ENCODE assay signal across 17 cellular contexts in the genomic region with DNA sequence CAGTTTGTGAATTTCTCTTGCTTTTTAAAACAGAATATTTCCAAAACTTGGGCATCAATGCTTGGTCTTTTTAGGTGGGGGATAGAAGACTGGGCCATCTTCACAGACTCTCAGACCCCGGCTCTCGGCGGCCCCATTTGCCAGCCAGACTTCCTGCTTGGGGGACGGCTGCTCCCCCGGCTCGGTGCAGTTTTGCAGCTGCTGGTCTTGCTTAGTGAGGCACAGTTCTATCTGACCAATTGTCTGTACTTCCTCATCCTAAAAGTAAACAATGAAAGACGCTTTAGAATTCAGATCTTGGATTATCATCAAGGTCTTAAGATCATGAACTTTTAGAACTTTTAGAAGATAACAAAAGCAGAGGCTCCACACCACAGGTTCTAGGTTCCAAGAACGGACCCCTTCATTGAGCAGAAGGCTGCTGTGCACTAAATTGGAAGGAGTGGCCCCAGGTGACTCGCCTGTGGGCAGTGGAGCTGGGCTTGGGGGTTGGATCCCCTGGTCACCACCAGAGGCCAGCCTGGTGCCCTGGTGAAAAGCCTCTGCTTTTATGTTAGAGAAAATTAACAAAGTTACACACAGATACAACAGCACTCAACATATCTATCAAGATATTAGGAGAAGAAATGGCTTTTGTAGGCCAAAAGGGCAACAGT. TPM values are rescaled to one million over a fixed set of nuclear protein-coding genes. Genes with fewer than 3 reads are reported as not detected.
DNase-seq lines count a peak whose midpoint lies in the region; ATAC-seq and TF ChIP-seq lines count a peak whose summit lies in the region.
"Had no signal": no experiment of that assay in that cellular context is flagged by ENCODE, and none has a peak within 500 bp of the region (broad histone marks: within the 10 kb centered on the region; RNA-seq: fewer than 3 reads in every experiment).

No MANE protein-coding gene starts in this region.

- H3K27me3 ChIP-seq in BLaER1 treated with 17β-estradiol and CSF1 and Interleukin-3, amounts not matched to agents 10 nM and 100 nM, result no peaks in the 10 kb centered on the region
- no peaks in the 10 kb centered on the region for H3K27me3 ChIP-seq in WERI-Rb-1 (ENCODE audit: insufficient read depth, low read depth, severe bottlenecking)

- H3K27ac ChIP-seq in BLaER1 treated with 17β-estradiol and CSF1 and Interleukin-3, amounts not matched to agents 10 nM and 100 nM, result peak overlapping the region in 10 of 11 experiments; percentile 16 to 77 (median 64); a peak in 19 of 22 replicates
- no peak overlapping the region for H3K27ac ChIP-seq in WERI-Rb-1
- H3K27ac ChIP-seq: HL-60, SK-N-MC had no signal

- H3K4me3 Mint-ChIP-seq in memory B cell, result peak overlapping the region; percentile 24
- H3K4me3 Mint-ChIP-seq: H9 had no signal

- peak overlapping the region; percentile 6 to 67 (median 46); a peak in 20 of 22 replicates for H3K9ac ChIP-seq in BLaER1 treated with 17β-estradiol and CSF1 and Interleukin-3, amounts not matched to agents 10 nM and 100 nM

- no peaks in the 10 kb centered on the region for H3K9me3 ChIP-seq in BLaER1 treated with 17β-estradiol and CSF1 and Interleukin-3, amounts not matched to agents 10 nM and 100 nM (replicated peaks in 1 of 11)
- H3K9me3 ChIP-seq in WERI-Rb-1 (ENCODE audit: severe bottlenecking), result no peaks in the 10 kb centered on the region

- TF ChIP-seq CTCF in WERI-Rb-1 (IDR thresholded peaks at IDR 0.05; ENCODE audit: low read depth, low read length), result 0 out of 2 replicates have a peak, but pooled peaks have one; percentile 16

- peak overlapping the region; percentile 52 to 89 (median 74) for H3K4me2 ChIP-seq in BLaER1 treated with 17β-estradiol and CSF1 and Interleukin-3, amounts not matched to agents 10 nM and 100 nM

- H3K4me1 Mint-ChIP-seq in memory B cell, result peaks cover 36% of the 10 kb centered on the region
- H3K4me1 Mint-ChIP-seq: H9 had no signal

- peaks cover 6 to 80% (median 52%) of the 10 kb centered on the region in 11 experiments; a peak in 21 of 22 replicates for H4K20me1 ChIP-seq in BLaER1 treated with 17β-estradiol and CSF1 and Interleukin-3, amounts not matched to agents 10 nM and 100 nM

- H3K27ac Mint-ChIP-seq in memory B cell, result peak overlapping the region; percentile 67

- peaks cover 28 to 53% (median 35%) of the 10 kb centered on the region in 10 experiments for H3K4me1 ChIP-seq in BLaER1 treated with 17β-estradiol and CSF1 and Interleukin-3, amounts not matched to agents 10 nM and 100 nM

- H3K36me3 ChIP-seq in BLaER1 treated with 17β-estradiol and CSF1 and Interleukin-3, amounts not matched to agents 10 nM and 100 nM, result peaks cover 63 to 99% (median 86%) of the 10 kb centered on the region in 11 experiments
- no peaks in the 10 kb centered on the region for H3K36me3 ChIP-seq in WERI-Rb-1

- ATAC-seq in memory B cell (ENCODE audit: low read depth), result peak; percentile 52
- ATAC-seq: activated CD4-positive, CD25-positive, alpha-beta regulatory T cell treated with anti-CD3 and anti-CD28 coated beads, Interleukin-2, amount 50 U/mL, for 24 hours had no signal

- no peaks in the 10 kb centered on the region for H3K9me3 Mint-ChIP-seq in memory B cell
- H3K9me3 Mint-ChIP-seq: H9 had no signal

- H3K27me3 Mint-ChIP-seq in memory B cell, result no peaks in the 10 kb centered on the region

- H3K36me3 Mint-ChIP-seq in memory B cell, result peaks cover 36% of the 10 kb centered on the region

- DNase-seq in HK-2 (ENCODE audit: unreplicated experiment) (peak; percentile 10), WERI-Rb-1 (no peak), memory B cell (ENCODE audit: low spot score in 2 of 2) (no peak), UCSD-AML1 (lab: John Stamatoyannopoulos, UW; ENCODE audit: unreplicated experiment) (no peak), cerebellum (ENCODE audit: low spot score) (no peak)
- DNase-seq in stimulated activated naive CD4-positive, alpha-beta T cell (lab: John Stamatoyannopoulos, UW), result no peak
- no peak for DNase-seq in stimulated activated naive CD4-positive, alpha-beta T cell treated with Interleukin-2 at 50 U/mL for 16 hours (lab: John Stamatoyannopoulos, UW)
- DNase-seq: activated T-cell treated with anti-CD3 and anti-CD28 coated beads, Interleukin-2, amount 50 U/mL, for 48 hours; amniotic stem cell; effector CD4-positive, alpha-beta T cell; GDM1; H9; stimulated activated CD4-positive, alpha-beta T cell treated with anti-CD3 and anti-CD28 coated beads, Interleukin-2, amount 100 ng/mL, for 24 hours had no signal

- H3K4me3 ChIP-seq in BLaER1 treated with 17β-estradiol and CSF1 and Interleukin-3, amounts not matched to agents 10 nM and 100 nM, result peak overlapping the region in 3 of 10 experiments; percentile 16 to 29 (median 24); a peak in 2 of 20 replicates
- no peak overlapping the region for H3K4me3 ChIP-seq in WERI-Rb-1 (ENCODE audit: low read depth, low read length)
- H3K4me3 ChIP-seq: SK-N-MC had no signal

RNA-seq across cellular contexts. Expression of gene RNASET2, which starts 26.7 kb away (rescaled TPM):
- 15.4 TPM for total RNA-seq in cerebellum
